Comparison of ENCODE assay signal across 8 cellular contexts in the genomic region with DNA sequence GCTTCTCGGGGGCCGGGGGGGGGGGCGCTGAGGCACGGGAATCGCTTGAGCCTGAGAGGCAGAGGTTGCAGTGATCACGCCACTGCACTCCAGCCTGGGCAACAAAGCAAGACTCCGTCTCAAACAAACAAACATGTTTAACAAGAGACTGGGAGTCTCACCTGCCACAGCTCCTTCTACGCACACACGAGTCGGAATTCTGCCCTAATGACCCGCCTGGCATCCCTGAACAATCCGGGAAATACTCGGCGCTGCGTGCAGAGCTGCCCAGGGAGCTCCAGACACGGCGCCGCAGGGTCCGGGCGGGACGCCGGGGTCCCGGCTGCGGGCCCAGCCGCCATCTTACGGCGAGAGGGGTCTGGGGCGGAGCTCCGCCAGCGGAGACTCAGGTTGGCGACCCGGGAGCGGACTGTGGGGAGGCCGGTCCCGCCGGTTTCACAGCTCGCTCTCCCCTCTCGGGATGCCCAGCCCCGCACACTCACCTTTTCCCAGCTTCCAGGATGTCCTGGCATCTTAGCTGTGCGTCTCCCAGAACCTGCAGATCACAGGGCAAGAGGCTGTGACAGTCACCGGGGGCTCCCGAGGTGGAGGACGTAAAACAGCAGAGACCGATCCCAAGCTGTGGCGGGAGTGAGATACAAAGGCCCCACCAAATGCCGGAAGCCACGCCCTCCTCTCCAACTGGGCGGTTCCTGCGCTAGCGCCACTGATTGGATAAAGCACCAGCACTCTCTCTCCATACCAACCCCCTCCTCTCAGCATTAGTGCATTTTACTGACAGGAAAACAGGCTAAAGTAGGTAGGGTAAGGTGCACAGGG. TPM values are rescaled to one million over a fixed set of nuclear protein-coding genes. Genes with fewer than 3 reads are reported as not detected.
DNase-seq lines count a peak whose midpoint lies in the region; ATAC-seq and TF ChIP-seq lines count a peak whose summit lies in the region.

No MANE protein-coding gene starts in this region.

- no peaks in the 10 kb centered on the region for H3K9me3 Mint-ChIP-seq in CD8-positive, alpha-beta memory T cell

- H3K36me3 Mint-ChIP-seq in CD8-positive, alpha-beta memory T cell: peaks cover 0 to 37% (median 4%) of the 10 kb centered on the region in 3 donors

- no peaks in the 10 kb centered on the region for H3K36me3 ChIP-seq in CD8-positive, alpha-beta memory T cell (ENCODE audit: insufficient read depth, low read length)
- H3K36me3 ChIP-seq in OCI-LY3 (replicated peaks; ENCODE audit: low read depth, low read length): peaks cover 17% of the 10 kb centered on the region

- H2AFZ ChIP-seq in OCI-LY3 (ENCODE audit: low read depth, low read length): peak overlapping the region; percentile 81

- CTCF ChIA-PET in CD8-positive, alpha-beta memory T cell (lab: Charles Lee): interaction anchor here (1.0 to 2.2 kb wide), 4 partner anchors 10 to 760 kb away, joined by 5 to 11 read pairs (median 6); a partner anchor contains a TSS

- TF ChIP-seq CTCF in OCI-LY3 (IDR thresholded peaks at IDR 0.05; ENCODE audit: low read depth, low read length) (peak; percentile 20; the same call in 1 of the 2 replicates), epithelial cell of proximal tubule (conservative IDR thresholded peaks at IDR 0.05; ENCODE audit: low read depth, low read length) (no peak)

- peak; percentile 84 to 94 (median 89) for DNase-seq in CD8-positive, alpha-beta memory T cell
- DNase-seq in HT1080 (ENCODE audit: low read depth): peak; percentile 80
- peak; percentile 89 for DNase-seq in activated T-cell treated with anti-CD3 and anti-CD28 coated beads for 48 hours (ENCODE audit: low read depth)
- peak; percentile 58 for DNase-seq in epithelial cell of proximal tubule (ENCODE audit: low read depth)
- DNase-seq in mucosa of gallbladder (ENCODE audit: low spot score): peak; percentile 94
- peak; percentile 75 to 88 for DNase-seq in stimulated activated CD8-positive, alpha-beta memory T cell treated with anti-CD3 and anti-CD28 coated beads, Interleukin-4, amount 100 ng/mL, for 4 hours (ENCODE audit: low read depth in 2 of 2, low spot score in 1 of 2)

- H3K4me1 ChIP-seq in CD8-positive, alpha-beta memory T cell (ENCODE audit: insufficient read depth, low read length): no peaks in the 10 kb centered on the region
- peaks cover 5% of the 10 kb centered on the region for H3K4me1 ChIP-seq in OCI-LY3 (ENCODE audit: low read length)

- peak overlapping the region; percentile 85 for H3K4me2 ChIP-seq in OCI-LY3 (ENCODE audit: low read length)

- peak overlapping the region; percentile 88 for H3K4me3 ChIP-seq in CD8-positive, alpha-beta memory T cell (ENCODE audit: low read length)
- peak overlapping the region; percentile 92 for H3K4me3 ChIP-seq in OCI-LY3 (ENCODE audit: low read length)
- H3K4me3 ChIP-seq in epithelial cell of proximal tubule (ENCODE audit: low read depth, low read length): peak overlapping the region; percentile 87

- H3K27ac Mint-ChIP-seq in CD8-positive, alpha-beta memory T cell: peak overlapping the region; percentile 91 to 99 (median 95)

- POLR2A ChIA-PET in CD8-positive, alpha-beta memory T cell (lab: Charles Lee): interaction anchor here (0.6 to 1.8 kb wide), 9 partner anchors 18 to 1920 kb away, joined by 3 to 25 read pairs (median 4); a partner anchor contains a TSS

- no peaks in the 10 kb centered on the region for H4K20me1 ChIP-seq in OCI-LY3 (ENCODE audit: insufficient read depth, low read length)

- peaks cover 32% of the 10 kb centered on the region for H3K79me2 ChIP-seq in OCI-LY3 (ENCODE audit: low read length)

- peak overlapping the region; percentile 83 for H3K27ac ChIP-seq in CD8-positive, alpha-beta memory T cell (ENCODE audit: low read depth, low read length)
- peak overlapping the region; percentile 61 for H3K27ac ChIP-seq in OCI-LY3 (ENCODE audit: low read length)

- ATAC-seq in GM19468 (IDR thresholded peaks at IDR 0.05; ENCODE audit: extremely low read depth, unreplicated experiment): peak; percentile 94

- H3K9ac ChIP-seq in OCI-LY3 (ENCODE audit: low read length): peak overlapping the region; percentile 84

- H3K4me3 Mint-ChIP-seq in CD8-positive, alpha-beta memory T cell: peak overlapping the region; percentile 94 to 99 (median 98)

- no peaks in the 10 kb centered on the region for H3K9me3 ChIP-seq in CD8-positive, alpha-beta memory T cell (ENCODE audit: low read length)
- H3K9me3 ChIP-seq in OCI-LY3 (ENCODE audit: insufficient read depth, low read length): no peaks in the 10 kb centered on the region

- H3K27me3 Mint-ChIP-seq in CD8-positive, alpha-beta memory T cell: no peaks in the 10 kb centered on the region

- peaks cover 25 to 51% (median 28%) of the 10 kb centered on the region in 3 donors for H3K4me1 Mint-ChIP-seq in CD8-positive, alpha-beta memory T cell

- H3K27me3 ChIP-seq in CD8-positive, alpha-beta memory T cell (ENCODE audit: insufficient read depth, low read length, poor library complexity, severe bottlenecking): no peaks in the 10 kb centered on the region
- H3K27me3 ChIP-seq in OCI-LY3 (ENCODE audit: low read depth, low read length): no peaks in the 10 kb centered on the region

RNA-seq across cellular contexts. Expression of a gene that starts 23.6 kb away (rescaled TPM):
- 10 to 100 TPM; 10.7 to 11.3 TPM for total RNA-seq in CD8-positive, alpha-beta memory T cell
- polyA plus RNA-seq in CD8-positive, alpha-beta memory T cell: 0.85 TPM
- 5.9 and 6.5 TPM in 2 replicates for total RNA-seq in HT1080 (2014; rRNA removed; shearing (Covaris generic))
- 0.14 and 0.18 TPM in 2 replicates for polyA plus RNA-seq in HT1080 (2015; cell fraction: cytosol; rRNA removed)
- 0.25 and 0.37 TPM in 2 replicates for polyA plus RNA-seq in HT1080 (2015; cell fraction: nucleus; rRNA removed)
- total RNA-seq in epithelial cell of proximal tubule: 17.9 and 22.9 TPM in 2 replicates
- 2.5 TPM for total RNA-seq in mucosa of gallbladder

Comparison
In these comparisons a context has a peak if more than half of its experiments do, and no peak if none do; other contexts are left out.
1. Peak in every context shown above with its lines: DNase-seq, ATAC-seq, H3K4me3 ChIP-seq and H3K27ac ChIP-seq.